Comparison of ENCODE assay signal across 10 cellular contexts in genomic region chr20:47336013-47336754, GRCh38. TPM values are rescaled to one million over a fixed set of nuclear protein-coding genes. Genes with fewer than 3 reads are reported as not detected.
DNase-seq lines count a peak whose midpoint lies in the region; ATAC-seq and TF ChIP-seq lines count a peak whose summit lies in the region.
"Had no signal": no experiment of that assay in that cellular context is flagged by ENCODE, and none has a peak within 500 bp of the region (broad histone marks: within the 10 kb centered on the region; RNA-seq: fewer than 3 reads in every experiment).

No MANE protein-coding gene starts in this region.

- H3K4me3 ChIP-seq in iPS-20b (ENCODE audit: low read length), result no peak overlapping the region
- peak overlapping the region; percentile 8 to 40 (median 16) for H3K4me3 ChIP-seq in gastrocnemius medialis

- intact Hi-C loops in gastrocnemius medialis (cut with DNase I; ENCODE audit: low total_unique reads), result loop anchor here (2.0 kb wide), 1 partner anchor 21 kb away; the partner anchor contains the start of gene ZMYND8

- in situ Hi-C loops in gastrocnemius medialis (cut with MboI; ENCODE audit: low sequenced_read_pairs in 4 of 4), result no loop called here

- peaks cover 24% of the 10 kb centered on the region for H3K4me1 ChIP-seq in iPS-20b (ENCODE audit: insufficient read depth, low read length)
- peaks cover 52 to 75% of the 10 kb centered on the region in 2 donors for H3K4me1 ChIP-seq in gastrocnemius medialis
- peaks cover 30% of the 10 kb centered on the region for H3K4me1 ChIP-seq in foreskin keratinocyte

- TF ChIP-seq CTCF in gastrocnemius medialis (IDR thresholded peaks at IDR 0.05 in 4 of 5, conservative IDR thresholded peaks at IDR 0.05 in 1 of 5), result no peak
- TF ChIP-seq CTCF in foreskin keratinocyte (conservative IDR thresholded peaks at IDR 0.05), result no peak

- H3K9me3 ChIP-seq in iPS-20b (ENCODE audit: insufficient read depth, low read depth, low read length), result no peaks in the 10 kb centered on the region
- H3K9me3 ChIP-seq in gastrocnemius medialis, result no peaks in the 10 kb centered on the region

- DNase-seq in EL, result peak; percentile 92
- DNase-seq in astrocyte of the hippocampus (ENCODE audit: low read depth, low spot score), result peak; percentile 93
- DNase-seq in gastrocnemius medialis, result peak; percentile 69 to 81
- DNase-seq in GDM1 (lab: John Stamatoyannopoulos, UW), result no peak
- DNase-seq in foreskin keratinocyte, result no peak
- DNase-seq: T-helper 9 cell had no signal

- H3K36me3 ChIP-seq in iPS-20b (ENCODE audit: insufficient read depth, low read depth, low read length), result peaks cover 47% of the 10 kb centered on the region
- H3K36me3 ChIP-seq in gastrocnemius medialis, result no peaks in the 10 kb centered on the region

- H3K27me3 ChIP-seq in iPS-20b (ENCODE audit: insufficient read depth, low read length), result no peaks in the 10 kb centered on the region
- no peaks in the 10 kb centered on the region for H3K27me3 ChIP-seq in gastrocnemius medialis
- no peaks in the 10 kb centered on the region for H3K27me3 ChIP-seq in foreskin keratinocyte

- ATAC-seq in gastrocnemius medialis, result peak; percentile 59 to 75
- no peak for ATAC-seq in GM18519 (IDR thresholded peaks at IDR 0.05; ENCODE audit: low FRiP score, unreplicated experiment)
- no peak for ATAC-seq in GM21423 (IDR thresholded peaks at IDR 0.05; ENCODE audit: unreplicated experiment)
- ATAC-seq in foreskin keratinocyte, result no peak

- TF ChIP-seq POLR2A in gastrocnemius medialis (IDR thresholded peaks at IDR 0.05), result peak; percentile 11 to 24

- H3K9ac ChIP-seq in iPS-20b (ENCODE audit: low read depth, low read length), result peak overlapping the region; percentile 43; the same call in 1 of the 2 replicates

- H3K27ac ChIP-seq in iPS-20b (ENCODE audit: low read length), result peak overlapping the region; percentile 56
- H3K27ac ChIP-seq in gastrocnemius medialis, result peak overlapping the region; percentile 78 to 91 (median 83)
- no peak overlapping the region for H3K27ac ChIP-seq in foreskin keratinocyte
- H3K27ac ChIP-seq: HL-60 had no signal

RNA-seq across cellular contexts. Expression of gene ZMYND8, which starts 20.3 kb away (rescaled TPM):
- 10 to 100 TPM; 15.1 to 32.2 (median 19.7) TPM for total RNA-seq in gastrocnemius medialis
- total RNA-seq in foreskin keratinocyte, result 29.7 and 31.1 TPM in 2 replicates
- 7.9 and 9.1 TPM in 2 replicates for polyA plus RNA-seq in foreskin keratinocyte

Comparison
In these comparisons a context has a peak if more than half of its experiments do, and no peak if none do; other contexts are left out.
1. DNase-seq: peak in EL (single experiment), astrocyte of the hippocampus (single experiment) and gastrocnemius medialis (2 of 2); none in GDM1 (single experiment) and foreskin keratinocyte (0 of 2).
2. ATAC-seq: peak in gastrocnemius medialis (2 of 2); none in GM18519 (single experiment), GM21423 (single experiment) and foreskin keratinocyte (single experiment).